19 cellular contexts compared by ENCODE assay signal in the genomic region with DNA sequence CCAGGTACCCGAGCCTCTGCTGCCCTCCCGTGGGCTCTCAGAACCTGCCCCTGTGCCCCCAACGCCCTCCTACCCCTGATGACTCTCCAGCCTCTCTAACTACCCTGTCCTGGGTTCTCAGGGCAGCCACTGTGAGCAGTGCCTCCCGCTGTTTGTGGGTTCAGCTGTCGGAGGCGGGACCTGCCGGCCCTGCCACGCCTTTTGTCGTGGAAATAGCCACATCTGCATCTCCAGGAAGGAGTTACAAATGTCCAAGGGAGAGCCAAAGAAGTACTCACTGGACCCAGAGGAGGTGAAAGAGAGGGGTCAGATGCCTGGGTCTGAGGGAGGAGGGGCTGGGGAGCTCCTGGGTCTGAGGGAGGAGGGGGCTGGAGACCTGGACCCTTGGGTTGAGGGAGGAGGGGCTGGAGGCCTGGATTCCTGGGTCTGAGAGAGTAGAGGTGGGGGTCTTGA. TPM values are rescaled to one million over a fixed set of nuclear protein-coding genes. Genes with fewer than 3 reads are reported as not detected.
DNase-seq lines count a peak whose midpoint lies in the region; ATAC-seq and TF ChIP-seq lines count a peak whose summit lies in the region.
"Had no signal": no experiment of that assay in that cellular context is flagged by ENCODE, and none has a peak within 500 bp of the region (broad histone marks: within the 10 kb centered on the region; RNA-seq: fewer than 3 reads in every experiment).

No MANE protein-coding gene starts in this region.

- H2BK5ac ChIP-seq in H9 (ENCODE audit: insufficient read length, low read length): no peak overlapping the region

- no peak overlapping the region for H3T11ph ChIP-seq in H9 (ENCODE audit: low read length)

- no peaks in the 10 kb centered on the region for H4K20me1 ChIP-seq in H9 (ENCODE audit: control insufficient read depth, insufficient read depth, insufficient read length)

- peaks cover 0 to under 1% (median 0%) of the 10 kb centered on the region in 3 donors for H3K27me3 Mint-ChIP-seq in CD14-positive monocyte (ENCODE audit: low read depth in 3 of 3)
- H3K27me3 Mint-ChIP-seq in H9 (ENCODE audit: low read depth): peaks cover 1% of the 10 kb centered on the region; the same call in 1 of the 2 replicates
- H3K27me3 Mint-ChIP-seq: activated CD8-positive, alpha-beta memory T cell treated with anti-CD3 and anti-CD28 coated beads, Interleukin-2, amount 10 ng/mL, durations not matched to agents 7 days and 5 days had no signal

- H3K14ac ChIP-seq in H9 (ENCODE audit: insufficient read depth, low read length): no peak overlapping the region

- H3K4me1 ChIP-seq in H9 (ENCODE audit: insufficient read depth, low read length) (peaks cover 5% of the 10 kb centered on the region; the same call in 1 of the 2 replicates), SJCRH30 (peaks cover 4% of the 10 kb centered on the region; the same call in 1 of the 2 replicates)
- H3K4me1 ChIP-seq: lower lobe of right lung had no signal

- peaks cover 5 to 6% of the 10 kb centered on the region in 2 donors for H3K36me3 Mint-ChIP-seq in CD14-positive monocyte
- peaks cover 23 to 40% (median 34%) of the 10 kb centered on the region in 3 experiments for H3K36me3 Mint-ChIP-seq in H9 (ENCODE audit: insufficient read depth in 1 of 3, low read depth in 3 of 3)
- H3K36me3 Mint-ChIP-seq: activated CD8-positive, alpha-beta memory T cell treated with anti-CD3 and anti-CD28 coated beads, Interleukin-2, amount 10 ng/mL, durations not matched to agents 7 days and 5 days had no signal

- H3K9me3 Mint-ChIP-seq in CD14-positive monocyte (peaks cover 0 to 4% (median 0%) of the 10 kb centered on the region in 7 donors), H9 (peaks cover 3 to 4% of the 10 kb centered on the region in 2 experiments; a peak in 3 of 5 replicates)
- H3K9me3 Mint-ChIP-seq: activated T-helper 2 cell treated with anti-CD3 and anti-CD28 coated beads, Interferon-gamma antibody, Interleukin-2, Interleukin-4, amounts not matched to agents 10 μg/mL and 5 μg/mL and 100 μg/mL, durations not matched to agents 14 hours and 24 hours and 36 hours had no signal

- no peak overlapping the region for H2BK12ac ChIP-seq in H9 (ENCODE audit: insufficient read length, low read depth, low read length)

- ATAC-seq in GM19023 (IDR thresholded peaks at IDR 0.05; ENCODE audit: unreplicated experiment): no peak
- ATAC-seq: activated CD8-positive, alpha-beta memory T cell treated with anti-CD3 and anti-CD28 coated beads, Interleukin-2, amount 10 ng/mL, durations not matched to agents 7 days and 5 days; gastroesophageal sphincter; lower lobe of right lung had no signal

- H3K4me2 ChIP-seq in H9 (ENCODE audit: insufficient read depth, insufficient read length, low read length): peak overlapping the region; percentile 36

- H3K4ac ChIP-seq in H9 (ENCODE audit: low read depth, low read length): no peak overlapping the region

- H3K27ac Mint-ChIP-seq in CD14-positive monocyte: peak overlapping the region in 4 of 7 donors; percentile 15 to 74 (median 58)
- peak overlapping the region; percentile 75 to 95 (median 95); a peak in 5 of 7 replicates for H3K27ac Mint-ChIP-seq in H9
- H3K27ac Mint-ChIP-seq: activated CD8-positive, alpha-beta memory T cell treated with anti-CD3 and anti-CD28 coated beads, Interleukin-2, amount 10 ng/mL, durations not matched to agents 7 days and 5 days; activated T-helper 2 cell treated with anti-CD3 and anti-CD28 coated beads, Interferon-gamma antibody, Interleukin-2, Interleukin-4, amounts not matched to agents 10 μg/mL and 5 μg/mL and 100 μg/mL, durations not matched to agents 14 hours and 24 hours and 36 hours had no signal

- H3K4me3 ChIP-seq in SJCRH30: no peak overlapping the region
- H3K4me3 ChIP-seq: dorsolateral prefrontal cortex, gastroesophageal sphincter, lower lobe of right lung, SJSA1 had no signal

- H2BK15ac ChIP-seq in H9 (ENCODE audit: low read depth, low read length): no peak overlapping the region

- H3K18ac ChIP-seq in H9 (ENCODE audit: insufficient read length, low read depth, low read length): no peak overlapping the region

- H3K4me1 Mint-ChIP-seq in CD14-positive monocyte (peaks cover 13% of the 10 kb centered on the region), H9 (peaks cover 36 to 48% of the 10 kb centered on the region in 2 experiments)
- H3K4me1 Mint-ChIP-seq: activated CD8-positive, alpha-beta memory T cell treated with anti-CD3 and anti-CD28 coated beads, Interleukin-2, amount 10 ng/mL, durations not matched to agents 7 days and 5 days had no signal

- TF ChIP-seq CTCF in CD14-positive monocyte (IDR thresholded peaks at IDR 0.05) (no peak), H9 (conservative IDR thresholded peaks at IDR 0.05) (peak; percentile 62)

- H4K91ac ChIP-seq in H9 (ENCODE audit: insufficient read length, low read depth, low read length): no peak overlapping the region

- no peak overlapping the region for H4K5ac ChIP-seq in H9 (ENCODE audit: insufficient read length, low read depth, low read length)

- H3K56ac ChIP-seq in H9 (ENCODE audit: insufficient read length, low read depth, low read length): no peak overlapping the region

- H3K36me3 ChIP-seq in SJCRH30: no peaks in the 10 kb centered on the region
- H3K36me3 ChIP-seq: SJSA1 had no signal

- H3K79me2 ChIP-seq in H9 (ENCODE audit: insufficient read depth, low read length): no peaks in the 10 kb centered on the region

- no peak overlapping the region for H3K27ac ChIP-seq in H9 (ENCODE audit: insufficient read length, low read depth, low read length)
- no peak overlapping the region for H3K27ac ChIP-seq in SJCRH30
- H3K27ac ChIP-seq: gastroesophageal sphincter, lower lobe of right lung, SJSA1 had no signal

- H3K4me3 Mint-ChIP-seq in CD14-positive monocyte (peak overlapping the region; percentile 66 to 87), H9 (peak overlapping the region; percentile 30 to 35; a peak in 4 of 5 replicates)
- H3K4me3 Mint-ChIP-seq: activated CD8-positive, alpha-beta memory T cell treated with anti-CD3 and anti-CD28 coated beads, Interleukin-2, amount 10 ng/mL, durations not matched to agents 7 days and 5 days had no signal

- H3K9me3 ChIP-seq in H9 (ENCODE audit: control insufficient read depth, low read depth, low read length) (no peaks in the 10 kb centered on the region), SJCRH30 (replicated peaks) (no peaks in the 10 kb centered on the region)
- H3K9me3 ChIP-seq: gastroesophageal sphincter, lower lobe of right lung, SJSA1 had no signal

- H3K23ac ChIP-seq in H9 (ENCODE audit: insufficient read length, low read depth, low read length): no peak overlapping the region

- peaks cover 3% of the 10 kb centered on the region for H3K23me2 ChIP-seq in H9 (ENCODE audit: insufficient read length, low read depth, low read length, poor library complexity, severe bottlenecking)

- WGBS in H9 (ENCODE audit: extremely low coverage, insufficient read length, low lambda C conversion rate): no CpG with 5 or more reads among the region's 9 CpGs

- H3K27me3 ChIP-seq in H9 (ENCODE audit: insufficient read depth, low read length): no peaks in the 10 kb centered on the region
- H3K27me3 ChIP-seq in SJCRH30: no peaks in the 10 kb centered on the region
- H3K27me3 ChIP-seq: dorsolateral prefrontal cortex, gastroesophageal sphincter, SJSA1 had no signal

- H2AK5ac ChIP-seq in H9 (ENCODE audit: insufficient read length, low read length): no peak overlapping the region

- intact Hi-C loops in CD14-positive monocyte (cut with micrococcal nuclease): no loop called here
- intact Hi-C loops in posterior vena cava (cut with DNase I): no loop called here

- no peak overlapping the region for H2BK120ac ChIP-seq in H9 (ENCODE audit: low read depth, low read length, poor library complexity, severe bottlenecking)

- H2BK20ac ChIP-seq in H9 (ENCODE audit: low read depth, low read length, poor library complexity, severe bottlenecking): no peak overlapping the region

- no peak overlapping the region for H4K8ac ChIP-seq in H9 (replicated peaks; ENCODE audit: insufficient read length, low read depth, low read length)

- H2AFZ ChIP-seq in H9 (ENCODE audit: low read length): no peak overlapping the region

- DNase-seq in CD14-positive monocyte (ENCODE audit: low spot score) (no peak), H9 (peak; percentile 92), SJCRH30 (peak; percentile 59 to 66), iPS-NIHi11 (ENCODE audit: low spot score) (peak; percentile 81), posterior vena cava (ENCODE audit: low spot score) (no peak)
- no peak for DNase-seq in activated CD4-positive, alpha-beta T cell treated with anti-CD3 and anti-CD28 coated beads, Interleukin-2, amount 50 U/mL, for 4 hours
- DNase-seq: activated CD4-positive, CD25-positive, alpha-beta regulatory T cell treated with anti-CD3 and anti-CD28 coated beads, Interleukin-2, amount 50 U/mL, for 72 hours; activated CD8-positive, alpha-beta memory T cell treated with anti-CD3 and anti-CD28 coated beads, Interleukin-2, amount 10 ng/mL, durations not matched to agents 7 days and 5 days; dorsolateral prefrontal cortex; lower lobe of right lung; NCI-H1436 treated with DMSO at 0.1 percent for 48 hours; NCI-H446; stimulated activated CD4-positive, alpha-beta T cell treated with anti-CD3 and anti-CD28 coated beads, Interleukin-2, amount 100 ng/mL, for 24 hours had no signal

- H3K79me1 ChIP-seq in H9 (ENCODE audit: insufficient read depth, low read depth, low read length, poor library complexity, severe bottlenecking): no peaks in the 10 kb centered on the region

- no peak overlapping the region for H3K9ac ChIP-seq in H9 (ENCODE audit: extremely low read depth, insufficient read length, low read length)

RNA-seq across cellular contexts. Expression of gene CNFN, which starts 20.0 kb away (rescaled TPM):
- polyA plus RNA-seq in CD14-positive monocyte: 1 to 10 TPM; 3.4 to 6.4 TPM
- 7.1 and 8.8 TPM in 2 replicates for total RNA-seq in H9 (2021)
- not detected in 2 replicates for total RNA-seq in SJCRH30 (2014; rRNA removed; shearing (Covaris generic))
- under 1 TPM; 0.52 to 0.88 TPM for total RNA-seq in posterior vena cava
- total RNA-seq: activated CD8-positive, alpha-beta memory T cell treated with anti-CD3 and anti-CD28 coated beads, Interleukin-2, amount 10 ng/mL, durations not matched to agents 7 days and 5 days; activated T-helper 2 cell treated with anti-CD3 and anti-CD28 coated beads, Interferon-gamma antibody, Interleukin-2, Interleukin-4, amounts not matched to agents 10 μg/mL and 5 μg/mL and 100 μg/mL, durations not matched to agents 14 hours and 24 hours and 36 hours; bronchial epithelial cell; lower lobe of right lung; osteocyte; SJSA1 had no signal

RNA-seq across cellular contexts. Expression of gene MEGF8, which starts 44.7 kb away (rescaled TPM):
- polyA plus RNA-seq in CD14-positive monocyte: under 1 TPM; 0.15 to 0.27 TPM
- total RNA-seq in H9 (2021): 28.4 and 28.8 TPM in 2 replicates
- total RNA-seq in SJCRH30 (2014; rRNA removed; shearing (Covaris generic)): 18.9 and 19.9 TPM in 2 replicates
- total RNA-seq in posterior vena cava: 10 to 100 TPM; 16.8 to 20.4 TPM

RNA-seq across cellular contexts. Expression of gene TMEM145, which starts 57.0 kb away (rescaled TPM):
- not detected for polyA plus RNA-seq in CD14-positive monocyte
- total RNA-seq in H9 (2021) (2.8 and 4.5 TPM in 2 replicates), posterior vena cava (under 1 TPM in 1 of 2 donors, not detected in 1; 0.14 TPM)
- 0.85 TPM in 1 of 2 replicates, not detected in the other for total RNA-seq in SJCRH30 (2014; rRNA removed; shearing (Covaris generic))
- total RNA-seq: lower lobe of right lung, SJSA1 had no signal

RNA-seq across cellular contexts. Expression of gene LIPE, which starts 57.1 kb away (rescaled TPM):
- not detected for polyA plus RNA-seq in CD14-positive monocyte
- total RNA-seq in H9 (2021): 5.7 and 6.3 TPM in 2 replicates
- total RNA-seq in SJCRH30 (2014; rRNA removed; shearing (Covaris generic)): not detected in 2 replicates
- 1 to 10 TPM; 4.4 to 6.7 TPM for total RNA-seq in posterior vena cava

Comparison
In these comparisons a context has a peak if more than half of its experiments do, and no peak if none do; other contexts are left out.
1. DNase-seq: peak in H9 (single experiment), SJCRH30 (2 of 2) and iPS-NIHi11 (single experiment); none in CD14-positive monocyte (single experiment), posterior vena cava (single experiment) and activated CD4-positive, alpha-beta T cell treated with anti-CD3 and anti-CD28 coated beads, Interleukin-2, amount 50 U/mL, for 4 hours (0 of 2).